8 cellular contexts compared by ENCODE assay signal in the genomic region with DNA sequence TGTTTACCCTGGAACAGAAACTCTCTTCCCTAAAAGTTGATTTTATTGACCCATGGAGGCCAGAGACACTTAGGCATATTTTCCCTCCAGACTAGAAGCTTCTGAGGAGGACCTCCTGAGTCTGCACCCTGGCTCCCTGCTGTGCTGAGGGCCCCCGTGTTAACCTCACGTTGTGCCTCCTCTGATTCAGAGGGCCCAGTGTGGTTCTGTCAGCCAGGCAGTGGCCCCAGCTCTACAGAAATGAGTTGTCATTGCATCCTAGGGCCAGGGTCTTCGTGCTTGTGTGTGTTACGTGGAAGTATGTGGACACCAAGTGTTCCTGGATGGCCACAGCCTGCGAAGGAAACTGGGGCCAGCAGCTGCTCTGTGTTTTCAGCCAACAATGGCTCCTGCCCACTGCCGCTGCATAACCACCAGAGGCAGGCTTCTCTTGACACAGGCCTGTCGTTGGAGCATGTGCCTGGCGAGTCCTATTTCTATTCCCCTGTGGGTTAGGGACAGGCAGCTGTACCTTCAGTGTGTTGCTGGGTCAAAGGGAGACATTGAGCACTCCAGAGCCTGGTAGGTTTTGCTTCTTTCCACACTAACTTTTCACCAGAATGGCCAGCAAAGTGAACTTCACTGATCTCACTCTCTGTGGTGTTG. TPM values are rescaled to one million over a fixed set of nuclear protein-coding genes. Genes with fewer than 3 reads are reported as not detected.
DNase-seq lines count a peak whose midpoint lies in the region; ATAC-seq and TF ChIP-seq lines count a peak whose summit lies in the region.

No MANE protein-coding gene starts in this region.

- H3K9me3 ChIP-seq in mesodermal cell (ENCODE audit: control insufficient read depth, low read length) (no peaks in the 10 kb centered on the region), stomach smooth muscle (ENCODE audit: control insufficient read depth in 2 of 2, low read length in 2 of 2) (no peaks in the 10 kb centered on the region)

- H3K36me3 ChIP-seq in mesodermal cell (ENCODE audit: control insufficient read depth, insufficient read depth, low read length) (peaks cover 72% of the 10 kb centered on the region), stomach smooth muscle (ENCODE audit: control insufficient read depth in 2 of 2, insufficient read depth in 2 of 2, low read length in 2 of 2) (peaks cover 26 to 38% of the 10 kb centered on the region in 2 donors)

- H3K27me3 ChIP-seq in stomach smooth muscle (ENCODE audit: control insufficient read depth in 1 of 2, insufficient read depth in 2 of 2, low read length in 2 of 2): no peaks in the 10 kb centered on the region

- ATAC-seq in GM19324 (IDR thresholded peaks at IDR 0.05; ENCODE audit: low FRiP score, unreplicated experiment): no peak

- H3K27ac ChIP-seq in mesodermal cell (ENCODE audit: low read depth, low read length, severe bottlenecking) (peak overlapping the region; percentile 84), stomach smooth muscle (ENCODE audit: low read length) (peak overlapping the region; percentile 79)

- H3K4me3 ChIP-seq in cardiac fibroblast (replicated peaks in 1 of 2; ENCODE audit: low read depth in 2 of 2, low read length in 2 of 2): no peak overlapping the region
- no peak overlapping the region for H3K4me3 ChIP-seq in mesodermal cell (ENCODE audit: extremely low read depth, insufficient read depth, low read length, poor library complexity, severe bottlenecking)
- H3K4me3 ChIP-seq in stomach smooth muscle (ENCODE audit: low read length in 2 of 2): peak overlapping the region in 1 of 2 donors; percentile 15

- DNase-seq in NCI-H1694 treated with DMSO at 0.1 percent for 48 hours (lab: John Stamatoyannopoulos, UW): peak; percentile 8
- no peak for DNase-seq in NCI-H1694 (lab: John Stamatoyannopoulos, UW)
- DNase-seq in cardiac fibroblast (ENCODE audit: low read depth in 2 of 2): peak in 1 of 2 donors; percentile 34
- DNase-seq in NCI-H510A treated with DMSO at 0.1 percent for 48 hours (lab: John Stamatoyannopoulos, UW): no peak
- DNase-seq in GOT3 (lab: John Stamatoyannopoulos, UW): no peak

- peaks cover 37% of the 10 kb centered on the region for H3K4me1 ChIP-seq in mesodermal cell (ENCODE audit: control insufficient read depth, insufficient read depth, low read length, poor library complexity, severe bottlenecking)
- peaks cover 55% of the 10 kb centered on the region for H3K4me1 ChIP-seq in stomach smooth muscle (ENCODE audit: control insufficient read depth, insufficient read depth, low read length)

- TF ChIP-seq CTCF in cardiac fibroblast (IDR thresholded peaks at IDR 0.05; ENCODE audit: low read depth, low read length): peak; percentile 36

- H3K9ac ChIP-seq in stomach smooth muscle (ENCODE audit: low read length in 2 of 2): peak overlapping the region; percentile 4 to 55

- 89 to 92% methylated on average over 7 to 8 of the region's 8 CpGs for WGBS in mesodermal cell (ENCODE audit: insufficient coverage in 2 of 2), 2 experiments

RNA-seq across cellular contexts. Expression of gene MED15, which starts 44.5 kb away (rescaled TPM):
- 83.8 TPM for polyA plus RNA-seq in mesodermal cell (2013, experiment 1 of 2)
- polyA plus RNA-seq in mesodermal cell (2013, experiment 2 of 2): 71.0 TPM

RNA-seq across cellular contexts. Expression of gene KLHL22, which starts 56.3 kb away (rescaled TPM):
- polyA plus RNA-seq in mesodermal cell (2013, experiment 1 of 2): 17.7 TPM
- polyA plus RNA-seq in mesodermal cell (2013, experiment 2 of 2): 17.0 TPM
